ENCODE assay signal across 8 cellular contexts in genomic region chr9:96022445-96023031, GRCh38.
DNase-seq lines count a peak whose midpoint lies in the region; ATAC-seq, FAIRE-seq and TF ChIP-seq lines count a peak whose summit lies in the region.

No MANE protein-coding gene starts in this region.

- no peak overlapping the region for H3K4ac ChIP-seq in trophoblast cell (ENCODE audit: low read depth, low read length)

- ATAC-seq in GM19324 (IDR thresholded peaks at IDR 0.05; ENCODE audit: low FRiP score, unreplicated experiment) (no peak), GM18511 (IDR thresholded peaks at IDR 0.05; ENCODE audit: unreplicated experiment) (no peak)

- peaks cover 9% of the 10 kb centered on the region for H3K9me3 ChIP-seq in trophoblast cell (ENCODE audit: insufficient read depth, low read depth, low read length)

- peaks cover 7% of the 10 kb centered on the region for H3K27me3 Mint-ChIP-seq in T-helper 2 cell treated with Interferon-gamma antibody and Interleukin-4, amounts not matched to agents 5 μg/mL and 100 μg/mL, for 36 hours (ENCODE audit: low read depth)

- peaks cover 0 to 1% of the 10 kb centered on the region in 2 experiments for H3K36me3 ChIP-seq in trophoblast cell (ENCODE audit: control insufficient read depth in 1 of 2, insufficient read depth in 2 of 2, low read length in 2 of 2)

- peaks cover 25 to 27% of the 10 kb centered on the region in 2 experiments for H3K4me1 ChIP-seq in trophoblast cell (ENCODE audit: control insufficient read depth in 1 of 2, insufficient read depth in 2 of 2, low read length in 2 of 2)

- no peak overlapping the region for H2BK12ac ChIP-seq in trophoblast cell (ENCODE audit: low read length)

- H3K4me1 Mint-ChIP-seq in T-helper 2 cell treated with Interferon-gamma antibody and Interleukin-4, amounts not matched to agents 5 μg/mL and 100 μg/mL, for 36 hours (ENCODE audit: low read depth), result peaks cover 56% of the 10 kb centered on the region

- peaks cover 8% of the 10 kb centered on the region for H3K36me3 Mint-ChIP-seq in T-helper 2 cell treated with Interferon-gamma antibody and Interleukin-4, amounts not matched to agents 5 μg/mL and 100 μg/mL, for 36 hours (ENCODE audit: low read depth)

- H2AFZ ChIP-seq in trophoblast cell (ENCODE audit: insufficient read depth, low read length, poor library complexity), result no peak overlapping the region

- H3K79me1 ChIP-seq in trophoblast cell (ENCODE audit: low read length), result peaks cover 13% of the 10 kb centered on the region

- H4K91ac ChIP-seq in trophoblast cell (ENCODE audit: low read depth, low read length), result peak overlapping the region; percentile 42

- H4K12ac ChIP-seq in trophoblast cell (ENCODE audit: low read depth, low read length), result no peak overlapping the region

- no peak overlapping the region for H2AK5ac ChIP-seq in trophoblast cell (ENCODE audit: low read length)

- H3K4me3 Mint-ChIP-seq in T-helper 2 cell treated with Interferon-gamma antibody and Interleukin-4, amounts not matched to agents 5 μg/mL and 100 μg/mL, for 36 hours, result peak overlapping the region; percentile 83

- WGBS in trophoblast cell (ENCODE audit: extremely low coverage, insufficient coverage, insufficient read length), result no CpG with 5 or more reads among the region's 25 CpGs

- peaks cover 2% of the 10 kb centered on the region for H3K79me2 ChIP-seq in trophoblast cell (ENCODE audit: control insufficient read depth, insufficient read depth, low read length, poor library complexity)

- no peak overlapping the region for H2BK5ac ChIP-seq in trophoblast cell (ENCODE audit: low read depth, low read length, poor library complexity)

- no peak overlapping the region for H3K14ac ChIP-seq in trophoblast cell (ENCODE audit: low read length)

- H3K27ac ChIP-seq in trophoblast cell (ENCODE audit: low read depth, low read length), result no peak overlapping the region

- H3K4me3 ChIP-seq in trophoblast cell (ENCODE audit: low read depth, low read length), result no peak overlapping the region

- H3K23ac ChIP-seq in trophoblast cell (ENCODE audit: low read length), result no peak overlapping the region

- no peak overlapping the region for H3K9ac ChIP-seq in trophoblast cell (ENCODE audit: low read length)

- peak overlapping the region; percentile 93 for H3K27ac Mint-ChIP-seq in T-helper 2 cell treated with Interferon-gamma antibody and Interleukin-4, amounts not matched to agents 5 μg/mL and 100 μg/mL, for 36 hours

- H3K27me3 ChIP-seq in trophoblast cell (ENCODE audit: insufficient read depth, low read length), result peaks cover 25% of the 10 kb centered on the region

- no peak for FAIRE-seq in H54 (lab: Jason Lieb, UNC)

- no peak overlapping the region for H3K18ac ChIP-seq in trophoblast cell (ENCODE audit: low read length)

- H3K4me2 ChIP-seq in trophoblast cell (ENCODE audit: low read length), result peak overlapping the region; percentile 92

- DNase-seq in ELF-1 (ENCODE audit: low read depth, low spot score) (peak; percentile 92), erythroblast (lab: John Stamatoyannopoulos, UW) (peak; percentile 17 to 18), trophoblast cell (no peak), inferior parietal cortex (ENCODE audit: extremely low spot score) (no peak), H54 (ENCODE audit: insufficient read length, low spot score) (no peak)
- DNase-seq in T-helper 2 cell treated with Interferon-gamma antibody and Interleukin-4, amounts not matched to agents 5 μg/mL and 100 μg/mL, for 36 hours (ENCODE audit: low spot score), result peak; percentile 56

- H4K8ac ChIP-seq in trophoblast cell (ENCODE audit: low read depth, low read length), result no peak overlapping the region

- TF ChIP-seq POLR2A in erythroblast (IDR thresholded peaks at IDR 0.05; ENCODE audit: low read length) (no peak), H54 (IDR thresholded peaks at IDR 0.05; ENCODE audit: low read depth, low read length) (no peak)

- no peak overlapping the region for H2BK120ac ChIP-seq in trophoblast cell (ENCODE audit: insufficient read depth, low read length, poor library complexity)

- no peaks in the 10 kb centered on the region for H3K9me3 Mint-ChIP-seq in T-helper 2 cell treated with Interferon-gamma antibody and Interleukin-4, amounts not matched to agents 5 μg/mL and 100 μg/mL, for 36 hours

Comparison
In these comparisons a context has a peak if more than half of its experiments do, and no peak if none do; other contexts are left out.
1. DNase-seq: peak in ELF-1 (single experiment), T-helper 2 cell treated with Interferon-gamma antibody and Interleukin-4, amounts not matched to agents 5 μg/mL and 100 μg/mL, for 36 hours (single experiment) and erythroblast (2 of 2); none in trophoblast cell (0 of 2), inferior parietal cortex (single experiment) and H54 (single experiment).